8 cellular contexts compared by ENCODE assay signal in genomic region chr15:80970018-80970657, GRCh38. TPM values are rescaled to one million over a fixed set of nuclear protein-coding genes. Genes with fewer than 3 reads are reported as not detected.
DNase-seq lines count a peak whose midpoint lies in the region; ATAC-seq, FAIRE-seq and TF ChIP-seq lines count a peak whose summit lies in the region.

No MANE protein-coding gene starts in this region.

- intact Hi-C loops in Caco-2 (cut with micrococcal nuclease; ENCODE audit: unreplicated experiment), result loop anchor here (1.0 to 10.0 kb wide), 4 partner anchors 191 to 514 kb away; partner anchors contain the start of gene CEMIP

- peaks cover 14% of the 10 kb centered on the region for H3K4me1 Mint-ChIP-seq in Caco-2 (ENCODE audit: low read depth, unreplicated experiment)

- CTCF ChIA-PET in Caco-2 (lab: Charles Lee), result interaction anchor here (0.5 to 1.5 kb wide), 10 partner anchors 10 to 514 kb away, joined by 3 to 7 read pairs (median 4); partner anchors contain the start of gene CEMIP

- ATAC-seq in HG03175 (IDR thresholded peaks at IDR 0.05; ENCODE audit: unreplicated experiment), result peak; percentile 67
- peak; percentile 52 for ATAC-seq in stimulated activated naive CD8-positive, alpha-beta T cell treated with anti-CD3 and anti-CD28 coated beads, Interleukin-15, Interleukin-2, amounts not matched to agents 100 U/mL and 50 U/mL, for 24 hours
- no peak for ATAC-seq in GM18870 (IDR thresholded peaks at IDR 0.05; ENCODE audit: unreplicated experiment)

- peak; percentile 39 for FAIRE-seq in endometrium (lab: Jason Lieb, UNC)

- H3K27me3 Mint-ChIP-seq in Caco-2 (ENCODE audit: insufficient read depth, unreplicated experiment), result no peaks in the 10 kb centered on the region

- H3K27me3 ChIP-seq in Caco-2 (replicated peaks; ENCODE audit: control insufficient read depth, insufficient read depth, low read length), result no peaks in the 10 kb centered on the region

- peaks cover 7% of the 10 kb centered on the region for H3K36me3 Mint-ChIP-seq in Caco-2 (ENCODE audit: insufficient read depth, unreplicated experiment)

- no TSS peak for BruUV-seq in Caco-2 (replicated peaks; lab: Mats Ljungman, UMichigan)

- peaks cover 1% of the 10 kb centered on the region; the same call in 1 of the 2 replicates for H3K36me3 ChIP-seq in Caco-2 (ENCODE audit: control insufficient read depth, insufficient read depth, low read length)

- H3K27ac Mint-ChIP-seq in Caco-2 (ENCODE audit: unreplicated experiment), result no peak overlapping the region

- POLR2A ChIA-PET in Caco-2 (lab: Charles Lee), result no interaction called here

- no peaks in the 10 kb centered on the region for H3K9me3 ChIP-seq in Caco-2

- H3K4me3 ChIP-seq in Caco-2 (ENCODE audit: low read depth, low read length), result no peak overlapping the region

- no peak overlapping the region for H3K4me3 Mint-ChIP-seq in Caco-2 (ENCODE audit: unreplicated experiment)

- no peaks in the 10 kb centered on the region for H3K9me3 Mint-ChIP-seq in Caco-2 (ENCODE audit: unreplicated experiment)

- TF ChIP-seq CTCF in Caco-2 (IDR thresholded peaks at IDR 0.05; ENCODE audit: insufficient read depth in 1 of 2, low read depth in 1 of 2, low read length in 1 of 2, severe bottlenecking in 1 of 2, unreplicated experiment in 1 of 2), result peak; percentile 59 to 85

- DNase-seq in Caco-2 (peak in 1 of 2 experiments; percentile 77), NOMO-1 (lab: John Stamatoyannopoulos, UW; ENCODE audit: unreplicated experiment in 2 of 2) (peak; percentile 49 to 71), myocyte (ENCODE audit: low read depth) (peak; percentile 78)
- peak; percentile 32 to 40 for DNase-seq in activated CD8-positive, alpha-beta memory T cell treated with anti-CD3 and anti-CD28 coated beads for 4 hours (ENCODE audit: low read depth in 2 of 2)
- DNase-seq in stimulated activated naive CD8-positive, alpha-beta T cell treated with anti-CD3 and anti-CD28 coated beads, Interleukin-15, Interleukin-2, amounts not matched to agents 100 U/mL and 50 U/mL, for 24 hours, result peak; percentile 70

- peaks cover 21% of the 10 kb centered on the region for H3K4me1 ChIP-seq in Caco-2

RNA-seq across cellular contexts. Expression of gene MESD, which starts 19.5 kb away (rescaled TPM):
- 29.2 and 30.3 TPM in 2 replicates for total RNA-seq in Caco-2 (2022)
- 17.5 and 26.3 TPM in 2 replicates for total RNA-seq in myocyte
- polyA plus RNA-seq in myocyte (2012), result 32.4 TPM

RNA-seq across cellular contexts. Expression of gene TLNRD1, which starts 30.6 kb away (rescaled TPM):
- total RNA-seq in Caco-2 (2022) (13.7 and 13.8 TPM in 2 replicates), myocyte (20.9 and 24.7 TPM in 2 replicates)
- 8.7 TPM for polyA plus RNA-seq in myocyte (2012)
